8 cellular contexts compared by ENCODE assay signal in genomic region chr12:120228291-120229070, GRCh38. TPM values are rescaled to one million over a fixed set of nuclear protein-coding genes. Genes with fewer than 3 reads are reported as not detected.
DNase-seq lines count a peak whose midpoint lies in the region; ATAC-seq, FAIRE-seq and TF ChIP-seq lines count a peak whose summit lies in the region.

No MANE protein-coding gene starts in this region.

- H3K27ac ChIP-seq in mammary epithelial cell (ENCODE audit: insufficient read depth, low read depth, low read length) = peak overlapping the region; percentile 95
- peak overlapping the region; percentile 99 for H3K27ac ChIP-seq in smooth muscle cell (ENCODE audit: low read depth)

- H3K9me3 ChIP-seq in mammary epithelial cell (replicated peaks; ENCODE audit: insufficient read depth, low read length) = no peaks in the 10 kb centered on the region
- no peaks in the 10 kb centered on the region for H3K9me3 ChIP-seq in smooth muscle cell (replicated peaks; ENCODE audit: low read depth)

- peaks cover 93% of the 10 kb centered on the region for H3K79me2 ChIP-seq in mammary epithelial cell (ENCODE audit: insufficient read depth, low read length)
- peaks cover 33% of the 10 kb centered on the region for H3K79me2 ChIP-seq in smooth muscle cell (ENCODE audit: low read depth)

- peak; percentile 68 for ATAC-seq in HG03025 (IDR thresholded peaks at IDR 0.05; ENCODE audit: low FRiP score, unreplicated experiment)
- no peak for ATAC-seq in GM21381 (IDR thresholded peaks at IDR 0.05; ENCODE audit: unreplicated experiment)

- intact Hi-C loops in mammary epithelial cell (cut with micrococcal nuclease) = loop anchor here (1.0 kb wide), 3 partner anchors 9 to 63 kb away; partner anchors contain the start of gene RNU4-2

- 10% methylated on average over 16 of the region's 23 CpGs for WGBS in mammary epithelial cell (ENCODE audit: low coverage, missing lambda C conversion rate)
- 11% methylated on average over 23 of the region's 23 CpGs for WGBS in smooth muscle cell (ENCODE audit: low lambda C conversion rate)

- peak; percentile 86 for DNase-seq in GM12891 (ENCODE audit: insufficient read length, low spot score)
- peak; percentile 78 for DNase-seq in NCI-H2171 treated with DMSO at 0.1 percent for 48 hours (lab: John Stamatoyannopoulos, UW)
- DNase-seq in mammary epithelial cell = peak; percentile 61
- peak; percentile 89 for DNase-seq in iPS-NIHi11 (ENCODE audit: low spot score)
- DNase-seq in smooth muscle cell (lab: John Stamatoyannopoulos, UW; ENCODE audit: unreplicated experiment) = peak; percentile 57

- no peaks in the 10 kb centered on the region for H4K20me1 ChIP-seq in mammary epithelial cell (ENCODE audit: insufficient read depth, low read length)
- peaks cover 58% of the 10 kb centered on the region for H4K20me1 ChIP-seq in smooth muscle cell (ENCODE audit: low read depth)

- CTCF ChIA-PET in mammary epithelial cell (lab: Charles Lee; ENCODE audit: low non-redundant PET) = interaction anchor here (0.6 to 1.2 kb wide), 10 partner anchors 9 to 650 kb away, joined by 3 to 14 read pairs (median 4); partner anchors contain the start of genes PXN and RPLP0

- dilution Hi-C loops in mammary epithelial cell (cut with HindIII; ENCODE audit: low sequenced_read_pairs) = loop anchor here (5.0 to 10.0 kb wide), 3 partner anchors 34 to 56 kb away; no protein-coding TSS in a partner anchor

- TF ChIP-seq POLR2A in GM12891 (IDR thresholded peaks at IDR 0.05; ENCODE audit: low read depth, low read length) = no peak

- H2AFZ ChIP-seq in mammary epithelial cell (ENCODE audit: low read depth, low read length) (no peak overlapping the region), smooth muscle cell (ENCODE audit: low read depth) (no peak overlapping the region)

- H3K4me2 ChIP-seq in mammary epithelial cell (ENCODE audit: insufficient read depth, low read depth, low read length) (peak overlapping the region; percentile 78), smooth muscle cell (peak overlapping the region; percentile 72)

- H3K27me3 ChIP-seq in mammary epithelial cell (ENCODE audit: insufficient read depth, low read length) (no peaks in the 10 kb centered on the region), smooth muscle cell (ENCODE audit: low read depth) (no peaks in the 10 kb centered on the region)

- peaks cover 92% of the 10 kb centered on the region for H3K4me1 ChIP-seq in mammary epithelial cell (ENCODE audit: insufficient read depth, low read length)
- H3K4me1 ChIP-seq in smooth muscle cell (ENCODE audit: low read depth) = peaks cover 63% of the 10 kb centered on the region

- peaks cover 14% of the 10 kb centered on the region for H3K36me3 ChIP-seq in mammary epithelial cell (ENCODE audit: insufficient read depth, low read length)
- H3K36me3 ChIP-seq in smooth muscle cell (ENCODE audit: low read depth) = no peaks in the 10 kb centered on the region

- peak; percentile 76 for FAIRE-seq in GM12891 (lab: Jason Lieb, UNC)

- H3K9ac ChIP-seq in mammary epithelial cell (ENCODE audit: insufficient read depth, low read length) (peak overlapping the region; percentile 75), smooth muscle cell (ENCODE audit: low read depth) (no peak overlapping the region)

- in situ Hi-C loops in mammary epithelial cell (cut with MboI; ENCODE audit: low sequenced_read_pairs in 2 of 2) = loop anchor here in 1 of 2 donors (5.0 kb wide), 1 partner anchor 39 kb away; the partner anchor contains the start of gene PXN

- peak; percentile 89 for TF ChIP-seq CTCF in WI38 (IDR thresholded peaks at IDR 0.05; ENCODE audit: low read depth, low read length)
- peak; percentile 77 to 91 for TF ChIP-seq CTCF in mammary epithelial cell (conservative IDR thresholded peaks at IDR 0.05 in 1 of 2, IDR thresholded peaks at IDR 0.05 in 1 of 2; ENCODE audit: extremely low read depth in 1 of 2, insufficient read depth in 1 of 2, low read depth in 1 of 2, low read length in 2 of 2)
- peak; percentile 86 for TF ChIP-seq CTCF in smooth muscle cell (IDR thresholded peaks at IDR 0.05; ENCODE audit: borderline replicate concordance, insufficient read depth, poor library complexity, severe bottlenecking)

- no TSS peak for BruUV-seq in mammary epithelial cell (replicated peaks; lab: Mats Ljungman, UMichigan)

- H3K4me3 ChIP-seq in WI38 (ENCODE audit: low read depth, low read length) (no peak overlapping the region; the same call in 1 of the 2 replicates), mammary epithelial cell (replicated peaks in 1 of 3; ENCODE audit: insufficient read depth in 1 of 3, low read depth in 2 of 3, low read length in 3 of 3) (peak overlapping the region in 2 of 3 experiments; percentile 6 to 19), smooth muscle cell (peak overlapping the region; percentile 22)

- H3F3A ChIP-seq in smooth muscle cell (ENCODE audit: low read depth) = peaks cover 24% of the 10 kb centered on the region

TF ChIP-seq in GM12891, 5 proteins besides CTCF, POLR2A, EP300 and RAD21:
- TF ChIP-seq PAX5 (IDR thresholded peaks at IDR 0.05; ENCODE audit: insufficient read depth, low read length, severe bottlenecking) (no peak), POU2F2 (IDR thresholded peaks at IDR 0.05; ENCODE audit: low read depth, low read length) (no peak), SPI1 (IDR thresholded peaks at IDR 0.05; ENCODE audit: low read depth, low read length) (no peak), TAF1 (IDR thresholded peaks at IDR 0.05; ENCODE audit: low read depth, low read length) (no peak), POLR2AphosphoS5 (IDR thresholded peaks at IDR 0.05; ENCODE audit: low read depth, low read length) (no peak)

RNA-seq across cellular contexts. Expression of gene RPLP0, which starts 27.6 kb away (rescaled TPM):
- 5,981 TPM for polyA plus RNA-seq in GM12891 (2012; ENCODE audit: low read depth, missing spikeins)
- total RNA-seq in mammary epithelial cell (1,000 to 10,000 TPM; 2,131 to 2,307 TPM), smooth muscle cell (2,989 and 3,138 TPM in 2 replicates)
- polyA plus RNA-seq in mammary epithelial cell (9,728 TPM), smooth muscle cell (1,054 and 1,106 TPM in 2 replicates)
- 2,830 TPM for polyA minus RNA-seq in mammary epithelial cell

RNA-seq across cellular contexts. Expression of gene GCN1, which starts 34.0 kb away (rescaled TPM):
- 39.6 TPM for polyA plus RNA-seq in GM12891 (2012; ENCODE audit: low read depth, missing spikeins)
- 100 to 1,000 TPM in 1 of 2 donors, 10 to 100 TPM in 1; 92.5 to 109 TPM for total RNA-seq in mammary epithelial cell
- polyA plus RNA-seq in mammary epithelial cell = 45.7 TPM
- polyA minus RNA-seq in mammary epithelial cell = 341 TPM
- 40.4 and 44.3 TPM in 2 replicates for total RNA-seq in smooth muscle cell
- polyA plus RNA-seq in smooth muscle cell = 31.6 and 35.9 TPM in 2 replicates

RNA-seq across cellular contexts. Expression of gene PXN, which starts 37.0 kb away (rescaled TPM):
- 17.6 TPM for polyA plus RNA-seq in GM12891 (2012; ENCODE audit: low read depth, missing spikeins)
- 100 to 1,000 TPM; 155 to 477 TPM for total RNA-seq in mammary epithelial cell
- 166 TPM for polyA plus RNA-seq in mammary epithelial cell
- 597 TPM for polyA minus RNA-seq in mammary epithelial cell
- 16.6 and 17.2 TPM in 2 replicates for total RNA-seq in smooth muscle cell
- polyA plus RNA-seq in smooth muscle cell = 27.0 and 61.2 TPM in 2 replicates
